ENCODE assay signal across 8 cellular contexts in the genomic region with DNA sequence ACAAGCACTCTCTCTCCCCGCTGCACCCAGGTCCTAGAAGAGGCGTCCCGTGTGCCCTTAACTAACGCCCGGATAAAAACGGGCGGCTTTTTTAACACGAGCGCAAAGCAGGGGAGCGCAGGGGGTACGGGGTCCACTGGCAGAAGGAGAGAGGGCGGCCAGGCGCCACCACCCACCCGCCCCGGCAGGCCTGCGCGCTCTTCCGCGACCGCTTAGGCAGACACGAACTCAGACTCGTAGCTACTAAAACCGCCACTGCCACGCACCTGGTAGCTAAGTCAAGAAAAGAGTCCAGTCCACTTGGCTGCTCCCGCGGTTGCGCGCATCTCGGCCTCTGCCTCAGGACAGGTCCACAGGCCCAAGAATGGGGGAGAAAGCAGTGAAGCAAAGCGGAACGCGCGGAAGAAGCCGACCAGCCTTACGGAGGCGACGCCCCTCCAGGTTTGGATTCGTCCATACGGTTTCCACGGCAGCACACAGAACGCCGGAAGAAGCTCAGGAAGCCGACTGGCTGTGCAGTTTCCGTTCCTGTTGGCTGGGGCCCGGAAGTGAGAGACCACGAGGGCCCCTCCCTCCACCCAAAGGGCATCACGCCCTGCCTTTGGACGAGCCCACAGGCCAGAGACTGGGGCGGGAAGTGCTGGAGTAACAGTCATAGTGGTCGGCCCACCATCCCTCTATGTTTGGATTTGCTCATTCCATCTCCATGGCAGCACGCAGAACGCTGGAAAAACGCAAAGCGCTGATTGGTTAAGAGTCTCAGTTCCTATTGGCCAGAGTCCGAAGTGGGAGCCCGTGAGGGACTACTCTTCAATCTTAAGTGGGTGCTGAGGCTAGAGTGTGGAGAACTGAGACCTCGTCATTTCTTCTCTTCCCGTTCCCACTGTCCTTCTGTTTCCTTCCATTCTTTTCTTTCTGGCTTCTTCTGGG. TPM values are rescaled to one million over a fixed set of nuclear protein-coding genes. Genes with fewer than 3 reads are reported as not detected.
DNase-seq lines count a peak whose midpoint lies in the region; ATAC-seq and TF ChIP-seq lines count a peak whose summit lies in the region.

Gene ULK4 (minus strand): TSS at position 354 of the 930 bp plus-strand sequence. CDS start 7,344 bp downstream, outside the sequence.

- peak; percentile 90 for ATAC-seq in RWPE2 (ENCODE audit: low read depth)
- ATAC-seq in natural killer cell treated with Interleukin-12 subunit alpha and Interleukin-12 subunit beta and Interleukin-15 and Interleukin-18, amount 100 ng/mL, for 72 hours, result peak; percentile 95 to 97
- ATAC-seq in stimulated activated naive CD8-positive, alpha-beta T cell treated with anti-CD3 and anti-CD28 coated beads, Interleukin-15, Interleukin-2, amounts not matched to agents 100 U/mL and 50 U/mL, for 24 hours, result peak; percentile 95

- no peaks in the 10 kb centered on the region for H3K36me3 ChIP-seq in RWPE2 (ENCODE audit: low read depth)

- no peak for TF ChIP-seq CTCF in RWPE2 (IDR thresholded peaks at IDR 0.05; ENCODE audit: poor library complexity, severe bottlenecking)
- no peak for TF ChIP-seq CTCF in fibroblast of pulmonary artery (IDR thresholded peaks at IDR 0.05; ENCODE audit: low read length, missing control alignments)

- H3K4me1 ChIP-seq in RWPE2 (ENCODE audit: insufficient read depth, poor library complexity, severe bottlenecking), result peaks cover 6% of the 10 kb centered on the region

- H3K27me3 Mint-ChIP-seq in natural killer cell treated with Interleukin-12 subunit alpha and Interleukin-12 subunit beta and Interleukin-15 and Interleukin-18, amount 100 ng/mL, for 72 hours, result no peaks in the 10 kb centered on the region

- no peaks in the 10 kb centered on the region for H3K9me3 ChIP-seq in RWPE2 (ENCODE audit: severe bottlenecking)

- peak within 1 kb of the TSS; percentile 45 for H3K27ac ChIP-seq in RWPE2 (ENCODE audit: poor library complexity, severe bottlenecking)

- peak within 1 kb of the TSS; percentile 76 for H3K4me3 ChIP-seq in RWPE2 (ENCODE audit: severe bottlenecking)
- H3K4me3 ChIP-seq in fibroblast of pulmonary artery (replicated peaks; ENCODE audit: low read depth, low read length), result peak within 1 kb of the TSS; percentile 90

- DNase-seq in EH (ENCODE audit: low read depth), result peak; percentile 100
- peak; percentile 98 for DNase-seq in H4 (ENCODE audit: low spot score)
- peak; percentile 97 for DNase-seq in LoVo (ENCODE audit: low spot score)
- DNase-seq in RWPE2 (ENCODE audit: low spot score), result peak; percentile 98
- peak; percentile 90 for DNase-seq in activated T-helper 9 cell treated with anti-CD3 and anti-CD28 coated beads, Interleukin-2, amount 50 U/mL, for 16 hours (ENCODE audit: low read depth)
- DNase-seq in fibroblast of pulmonary artery (ENCODE audit: low read depth), result peak; percentile 100
- DNase-seq in natural killer cell treated with Interleukin-12 subunit alpha and Interleukin-12 subunit beta and Interleukin-15 and Interleukin-18, amount 100 ng/mL, for 72 hours (ENCODE audit: low spot score), result peak; percentile 98
- DNase-seq in stimulated activated naive CD8-positive, alpha-beta T cell treated with anti-CD3 and anti-CD28 coated beads, Interleukin-15, Interleukin-2, amounts not matched to agents 100 U/mL and 50 U/mL, for 24 hours, result peak; percentile 92

- peak within 1 kb of the TSS; percentile 93 for H3K4me3 Mint-ChIP-seq in natural killer cell treated with Interleukin-12 subunit alpha and Interleukin-12 subunit beta and Interleukin-15 and Interleukin-18, amount 100 ng/mL, for 72 hours

- no peaks in the 10 kb centered on the region for H3K9me3 Mint-ChIP-seq in natural killer cell treated with Interleukin-12 subunit alpha and Interleukin-12 subunit beta and Interleukin-15 and Interleukin-18, amount 100 ng/mL, for 72 hours

- H3K27ac Mint-ChIP-seq in natural killer cell treated with Interleukin-12 subunit alpha and Interleukin-12 subunit beta and Interleukin-15 and Interleukin-18, amount 100 ng/mL, for 72 hours, result peak within 1 kb of the TSS; percentile 85 to 97

- H3K4me1 Mint-ChIP-seq in natural killer cell treated with Interleukin-12 subunit alpha and Interleukin-12 subunit beta and Interleukin-15 and Interleukin-18, amount 100 ng/mL, for 72 hours (ENCODE audit: low read depth in 2 of 2), result peaks cover 13 to 20% of the 10 kb centered on the region in 2 donors

- H3K36me3 Mint-ChIP-seq in natural killer cell treated with Interleukin-12 subunit alpha and Interleukin-12 subunit beta and Interleukin-15 and Interleukin-18, amount 100 ng/mL, for 72 hours, result no peaks in the 10 kb centered on the region

- H3K27me3 ChIP-seq in RWPE2 (ENCODE audit: insufficient read depth, poor library complexity, severe bottlenecking), result no peaks in the 10 kb centered on the region

RNA-seq across cellular contexts. Expression of gene ULK4, which starts in this region (rescaled TPM):
- 4.6 and 8.4 TPM in 2 replicates for total RNA-seq in H4 (2014; rRNA removed; shearing (Covaris generic))
- 10 to 100 TPM; 11.1 to 29.9 TPM for total RNA-seq in natural killer cell treated with Interleukin-12 subunit alpha and Interleukin-12 subunit beta and Interleukin-15 and Interleukin-18, amount 100 ng/mL, for 72 hours

Comparison
In these comparisons a context has a peak if more than half of its experiments do, and no peak if none do; other contexts are left out.
1. Peak in every context shown above with its lines: DNase-seq, ATAC-seq, H3K4me3 ChIP-seq and H3K27ac ChIP-seq.